Comparison of ENCODE assay signal across 13 cellular contexts in genomic region chr10:79490400-79491081, GRCh38. TPM values are rescaled to one million over a fixed set of nuclear protein-coding genes. Genes with fewer than 3 reads are reported as not detected.
A peak's percentile ranks its signal among the peaks of the same experiment; 100 is the strongest.
DNase-seq lines count a peak whose midpoint lies in the region; ATAC-seq lines count a peak whose summit lies in the region.
"Had no signal": no experiment of that assay in that cellular context is flagged by ENCODE, and none has a peak within 500 bp of the region (broad histone marks: within the 10 kb centered on the region; RNA-seq: fewer than 3 reads in every experiment).

No MANE protein-coding gene starts in this region.

- peak overlapping the region; percentile 29 for H2AK5ac ChIP-seq in mesenchymal stem cell (ENCODE audit: low read length, severe bottlenecking)

- H3K27me3 ChIP-seq in mesenchymal stem cell (ENCODE audit: control insufficient read depth in 1 of 2, insufficient read depth in 1 of 2, low read length in 2 of 2), result peaks cover 0 to 6% of the 10 kb centered on the region in 2 experiments

- H3K23ac ChIP-seq in mesenchymal stem cell (ENCODE audit: low read length in 2 of 2), result no peak overlapping the region

- DNase-seq in NCI-H2171 treated with DMSO at 0.1 percent for 48 hours (lab: John Stamatoyannopoulos, UW) (peak; percentile 25), NCI-H2171 (lab: John Stamatoyannopoulos, UW) (no peak), brain pericyte (ENCODE audit: low read depth, low spot score) (peak; percentile 42), mesenchymal stem cell (peak; percentile 66), Ammon's horn (ENCODE audit: low spot score) (no peak)
- DNase-seq in activated CD4-positive, CD25-positive, alpha-beta regulatory T cell treated with anti-CD3 and anti-CD28 coated beads, Interleukin-2, amount 50 U/mL, for 72 hours, result no peak
- DNase-seq: activated CD4-positive, alpha-beta T cell treated with anti-CD3 and anti-CD28 coated beads for 4 hours; activated naive CD4-positive, alpha-beta T cell treated with Interleukin-2 at 50 U/mL for 16 hours; immature natural killer cell; NCI-H1048 had no signal

- H3K4ac ChIP-seq in mesenchymal stem cell (ENCODE audit: low read depth in 1 of 2, low read length in 2 of 2), result peak overlapping the region; percentile 44 to 84

- H3K9me3 ChIP-seq in mesenchymal stem cell (ENCODE audit: control insufficient read depth, low read length), result no peaks in the 10 kb centered on the region

- no peaks in the 10 kb centered on the region for H3K36me3 ChIP-seq in mesenchymal stem cell (ENCODE audit: control insufficient read depth in 1 of 2, insufficient read depth in 2 of 2, low read depth in 1 of 2, low read length in 2 of 2)
- no peaks in the 10 kb centered on the region for H3K36me3 ChIP-seq in urinary bladder (ENCODE audit: insufficient read depth)

- H4K8ac ChIP-seq in mesenchymal stem cell (ENCODE audit: low read length), result peak overlapping the region; percentile 52

- peak overlapping the region; percentile 3 for H2AFZ ChIP-seq in mesenchymal stem cell (ENCODE audit: low read depth, low read length)

- H2BK15ac ChIP-seq in mesenchymal stem cell (ENCODE audit: low read depth, poor library complexity, severe bottlenecking), result peak overlapping the region; percentile 56

- peaks cover 18% of the 10 kb centered on the region for H3K4me1 ChIP-seq in mesenchymal stem cell (ENCODE audit: control insufficient read depth, insufficient read depth, low read depth, low read length)
- no peaks in the 10 kb centered on the region for H3K4me1 ChIP-seq in urinary bladder (ENCODE audit: insufficient read depth)

- H2BK12ac ChIP-seq in mesenchymal stem cell (ENCODE audit: low read length in 2 of 2), result peak overlapping the region; percentile 18 to 44

- H2BK120ac ChIP-seq in mesenchymal stem cell (ENCODE audit: low read depth, low read length), result peak overlapping the region; percentile 11

- H3K9ac ChIP-seq in mesenchymal stem cell (ENCODE audit: low read length), result no peak overlapping the region

- H3K14ac ChIP-seq in mesenchymal stem cell (ENCODE audit: low read length in 2 of 2), result peak overlapping the region in 1 of 2 experiments; percentile 56

- peak overlapping the region; percentile 35 to 64 for H3K18ac ChIP-seq in mesenchymal stem cell (ENCODE audit: low read depth in 1 of 2, low read length in 2 of 2)

- H3K79me1 ChIP-seq in mesenchymal stem cell (replicated peaks; ENCODE audit: low read length, poor library complexity, severe bottlenecking), result no peaks in the 10 kb centered on the region

- H4K91ac ChIP-seq in mesenchymal stem cell (ENCODE audit: low read length), result peak overlapping the region; percentile 71

- H2BK5ac ChIP-seq in mesenchymal stem cell (ENCODE audit: low read depth, low read length, poor library complexity, severe bottlenecking), result no peak overlapping the region

- WGBS in mesenchymal stem cell, result 31% methylated on average over 8 of the region's 9 CpGs
- 60% methylated on average over 9 of the region's 9 CpGs for WGBS in urinary bladder

- no peak overlapping the region for H3K4me3 ChIP-seq in mesenchymal stem cell (ENCODE audit: insufficient read depth in 1 of 2, low read depth in 1 of 2, low read length in 2 of 2)
- H3K4me3 ChIP-seq in urinary bladder (ENCODE audit: low read depth, low read length), result no peak overlapping the region

- no peak overlapping the region for H3K4me2 ChIP-seq in mesenchymal stem cell (ENCODE audit: low read length, poor library complexity, severe bottlenecking)

- H3K27ac ChIP-seq in mesenchymal stem cell (ENCODE audit: low read length, poor library complexity, severe bottlenecking) (no peak overlapping the region), urinary bladder (ENCODE audit: low read depth) (peak overlapping the region; percentile 38)
- H3K27ac ChIP-seq: RWPE1 had no signal

- no peak for ATAC-seq in GM21528 (IDR thresholded peaks at IDR 0.05; ENCODE audit: low FRiP score, unreplicated experiment)

RNA-seq across cellular contexts. Expression of gene EIF5AL1, which starts 21.8 kb away (rescaled TPM):
- 0.57 TPM for polyA plus RNA-seq in mesenchymal stem cell (2013, experiment 1 of 2)
- polyA plus RNA-seq in mesenchymal stem cell (2013, experiment 2 of 2), result 0.70 TPM
- total RNA-seq in urinary bladder, result 0.11 TPM
- 0.85 TPM for polyA plus RNA-seq in urinary bladder

RNA-seq across cellular contexts. Expression of gene ZCCHC24, which starts 45.1 kb away (rescaled TPM):
- polyA plus RNA-seq in mesenchymal stem cell (2013, experiment 1 of 2), result 47.4 TPM
- 49.0 TPM for polyA plus RNA-seq in mesenchymal stem cell (2013, experiment 2 of 2)
- 43.5 TPM for total RNA-seq in urinary bladder
- 98.2 TPM for polyA plus RNA-seq in urinary bladder

Comparison
In these comparisons a context has a peak if more than half of its experiments do, and no peak if none do; other contexts are left out.
1. DNase-seq: peak in NCI-H2171 treated with DMSO at 0.1 percent for 48 hours (single experiment), brain pericyte (single experiment) and mesenchymal stem cell (single experiment); none in NCI-H2171 (single experiment), Ammon's horn (single experiment) and activated CD4-positive, CD25-positive, alpha-beta regulatory T cell treated with anti-CD3 and anti-CD28 coated beads, Interleukin-2, amount 50 U/mL, for 72 hours (single experiment).